Comparison of ENCODE assay signal across 10 cellular contexts in the genomic region with DNA sequence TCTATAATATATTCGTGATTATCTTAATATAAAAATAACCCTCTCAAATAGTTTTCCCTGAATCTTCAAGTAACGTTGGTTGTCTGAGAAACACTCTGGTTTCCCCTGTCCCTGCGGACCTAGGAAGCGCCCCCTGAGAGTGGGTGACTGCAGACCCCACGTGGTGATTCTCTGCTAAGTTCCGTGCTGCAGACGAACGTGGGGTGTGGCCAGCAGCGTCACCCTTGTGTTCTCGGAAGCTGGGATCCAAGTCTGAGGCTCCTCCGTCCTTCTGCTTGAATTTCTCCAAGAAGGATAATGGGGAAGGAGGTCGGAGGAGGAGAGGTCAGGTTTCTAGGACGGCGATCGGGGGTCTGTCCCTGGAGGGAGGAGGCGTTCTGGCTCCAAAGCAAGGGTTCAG.
"Had no signal": no experiment of that assay in that cellular context is flagged by ENCODE, and none has a peak within 500 bp of the region (broad histone marks: within the 10 kb centered on the region; RNA-seq: fewer than 3 reads in every experiment).

No MANE protein-coding gene starts in this region.

- FAIRE-seq: colon had no signal

- H3K27ac ChIP-seq: adrenal gland, hepatocyte, neutrophil, transverse colon had no signal

- H3K27me3 Mint-ChIP-seq: activated CD4-positive, alpha-beta T cell treated with anti-CD3 and anti-CD28 coated beads, Interleukin-2, amount 10 ng/mL, durations not matched to agents 7 days and 5 days had no signal

- H3K4me2 ChIP-seq: hepatocyte had no signal

- DNase-seq: activated CD4-positive, alpha-beta T cell treated with anti-CD3 and anti-CD28 coated beads, Interleukin-2, amount 10 ng/mL, durations not matched to agents 7 days and 5 days; adrenal gland; esophagus squamous epithelium; islet precursor cell; naive B cell; stimulated activated naive CD4-positive, alpha-beta T cell; transverse colon had no signal

- H3K4me3 ChIP-seq: adrenal gland, esophagus squamous epithelium, hepatocyte, transverse colon had no signal

- H3K27me3 ChIP-seq: adrenal gland, esophagus squamous epithelium, hepatocyte, transverse colon had no signal

- H3K79me2 ChIP-seq: hepatocyte had no signal

- H3K4me3 Mint-ChIP-seq: activated CD4-positive, alpha-beta T cell treated with anti-CD3 and anti-CD28 coated beads, Interleukin-2, amount 10 ng/mL, durations not matched to agents 7 days and 5 days; naive B cell had no signal

- H3K9me3 ChIP-seq: adrenal gland, esophagus squamous epithelium, neutrophil, transverse colon had no signal

- H2AFZ ChIP-seq: hepatocyte had no signal

- H3K4me1 ChIP-seq: adrenal gland had no signal

- H3K9me3 Mint-ChIP-seq: activated CD4-positive, alpha-beta T cell treated with anti-CD3 and anti-CD28 coated beads, Interleukin-2, amount 10 ng/mL, durations not matched to agents 7 days and 5 days; naive B cell had no signal
